ENCODE assay signal across 11 cellular contexts in the genomic region with DNA sequence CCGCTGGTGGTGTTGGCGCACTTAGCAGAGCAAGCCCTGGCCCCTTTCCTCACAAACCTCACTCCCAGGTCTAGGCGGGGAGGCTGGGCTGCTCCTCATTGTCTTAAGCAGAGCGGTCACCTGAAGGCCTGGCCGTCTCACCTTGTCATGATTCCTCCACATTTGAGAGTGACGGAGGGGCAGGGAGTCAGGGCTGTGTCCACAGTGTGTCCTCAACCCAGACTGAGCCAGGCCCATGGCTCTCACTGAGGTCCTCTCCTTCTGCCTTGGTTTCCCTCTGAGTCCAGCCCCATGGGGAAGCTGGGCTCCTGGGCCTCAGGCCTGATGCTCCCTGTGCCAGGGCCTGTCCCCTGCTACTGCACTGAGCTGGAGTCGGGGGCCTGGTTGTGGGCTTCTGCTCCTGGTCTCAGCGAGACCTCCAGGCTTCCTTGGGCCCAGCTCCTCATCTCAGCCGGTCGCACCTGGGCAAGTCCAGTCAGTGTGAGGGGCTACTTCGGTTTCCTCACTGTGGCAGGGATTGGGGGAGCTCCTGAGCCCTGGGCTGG. TPM values are rescaled to one million over a fixed set of nuclear protein-coding genes. Genes with fewer than 3 reads are reported as not detected.
DNase-seq lines count a peak whose midpoint lies in the region; ATAC-seq, FAIRE-seq and TF ChIP-seq lines count a peak whose summit lies in the region.
"Had no signal": no experiment of that assay in that cellular context is flagged by ENCODE, and none has a peak within 500 bp of the region (broad histone marks: within the 10 kb centered on the region; RNA-seq: fewer than 3 reads in every experiment).

No MANE protein-coding gene starts in this region.

- H2AFZ ChIP-seq in H1 (ENCODE audit: low read length) (no peak overlapping the region), neuronal stem cell (ENCODE audit: low read length) (no peak overlapping the region)

- H4K20me1 ChIP-seq in H1 (replicated peaks in 1 of 2; ENCODE audit: control insufficient read depth in 1 of 2, insufficient read depth in 2 of 2, low read length in 2 of 2), result no peaks in the 10 kb centered on the region

- H3K27ac ChIP-seq in RWPE2 (ENCODE audit: poor library complexity, severe bottlenecking), result peak overlapping the region; percentile 100
- H3K27ac ChIP-seq in H1 (ENCODE audit: low read depth, low read length), result no peak overlapping the region
- H3K27ac ChIP-seq in neuronal stem cell (replicated peaks; ENCODE audit: low read length), result no peak overlapping the region
- peak overlapping the region; percentile 87 to 94 (median 90) for H3K27ac ChIP-seq in upper lobe of left lung

- CTCF ChIA-PET in H1 (lab: Charles Lee; ENCODE audit: partially characterized antibody), result interaction anchor here (0.6 to 4.1 kb wide), 20 partner anchors 25 to 818 kb away, joined by 3 to 26 read pairs (median 4); partner anchors contain the start of gene KRT85

- no peak for ATAC-seq in RWPE2 (ENCODE audit: low read depth)
- no peak for ATAC-seq in upper lobe of left lung (ENCODE audit: low FRiP score in 2 of 2)
- ATAC-seq in GM21515 (IDR thresholded peaks at IDR 0.05; ENCODE audit: unreplicated experiment), result no peak

- H2BK15ac ChIP-seq in H1 (ENCODE audit: low read length) (0 out of 2 replicates have a peak overlapping the region, but pooled peaks have one; percentile 99), neuronal stem cell (ENCODE audit: low read length) (peak overlapping the region; percentile 97)

- H3K14ac ChIP-seq in H1 (ENCODE audit: insufficient read length), result no peak overlapping the region
- H3K14ac ChIP-seq in neuronal stem cell (ENCODE audit: low read length), result no peak overlapping the region

- H3K23ac ChIP-seq in H1 (ENCODE audit: insufficient read length) (no peak overlapping the region), neuronal stem cell (ENCODE audit: low read depth, low read length, poor library complexity) (peak overlapping the region; percentile 17)

- H2BK120ac ChIP-seq in H1 (replicated peaks; ENCODE audit: low read depth, low read length) (no peak overlapping the region), neuronal stem cell (ENCODE audit: low read depth, low read length) (no peak overlapping the region)

- FAIRE-seq in H1 (lab: Jason Lieb, UNC), result no peak

- peak overlapping the region; percentile 98; the same call in 1 of the 2 replicates for H2BK12ac ChIP-seq in H1 (ENCODE audit: low read depth, low read length)
- H2BK12ac ChIP-seq in neuronal stem cell (ENCODE audit: low read length), result peak overlapping the region; percentile 85

- no peak for DNase-seq in RWPE2 (ENCODE audit: low spot score)
- DNase-seq in H1 (ENCODE audit: low read depth in 1 of 2, low spot score in 2 of 2), result no peak
- DNase-seq in neuronal stem cell (ENCODE audit: low spot score), result no peak
- no peak for DNase-seq in upper lobe of left lung
- no peak for DNase-seq in hippocampal formation (lab: John Stamatoyannopoulos, UW)
- DNase-seq in NCI-H510A (lab: John Stamatoyannopoulos, UW), result no peak
- DNase-seq: activated CD4-positive, CD25-positive, alpha-beta regulatory T cell treated with anti-CD3 and anti-CD28 coated beads, Interleukin-2, amount 50 U/mL, for 72 hours; DND-41 had no signal

- H3K79me1 ChIP-seq in H1 (ENCODE audit: low read depth, low read length) (no peaks in the 10 kb centered on the region), neuronal stem cell (ENCODE audit: low read depth, low read length) (no peaks in the 10 kb centered on the region)

- H3K18ac ChIP-seq in H1 (ENCODE audit: extremely low read depth, low read length) (no peak overlapping the region; the same call in 1 of the 2 replicates), neuronal stem cell (ENCODE audit: low read length) (peak overlapping the region; percentile 85)

- no peak overlapping the region for H4K5ac ChIP-seq in H1 (ENCODE audit: insufficient read length, low read depth, low read length)

- POLR2A ChIA-PET in H1 (lab: Charles Lee; ENCODE audit: partially characterized antibody), result interaction anchor here (0.6 to 1.4 kb wide), 3 partner anchors 22 to 738 kb away, joined by 3 read pairs; no protein-coding TSS in a partner anchor

- H3K9ac ChIP-seq in H1 (replicated peaks in 1 of 4; ENCODE audit: extremely low read depth in 1 of 4, low read depth in 3 of 4, low read length in 3 of 4) (no peak overlapping the region; a peak in 1 of 7 replicates), neuronal stem cell (ENCODE audit: low read depth, low read length, poor library complexity) (no peak overlapping the region)

- H3K4me1 ChIP-seq in RWPE2 (ENCODE audit: insufficient read depth, poor library complexity, severe bottlenecking), result peaks cover 63% of the 10 kb centered on the region
- H3K4me1 ChIP-seq in H1 (replicated peaks in 1 of 4; ENCODE audit: control insufficient read depth in 3 of 4, insufficient read depth in 4 of 4, low read length in 3 of 4), result peaks cover 8 to 44% (median 18%) of the 10 kb centered on the region in 4 experiments
- H3K4me1 ChIP-seq in neuronal stem cell (ENCODE audit: control insufficient read depth in 2 of 2, insufficient read depth in 1 of 2, low read depth in 1 of 2, low read length in 2 of 2), result peaks cover 13 to 16% of the 10 kb centered on the region in 2 donors
- H3K4me1 ChIP-seq in upper lobe of left lung, result peaks cover 45 to 68% (median 66%) of the 10 kb centered on the region in 4 donors

- H3K36me3 ChIP-seq in RWPE2 (ENCODE audit: low read depth) (no peaks in the 10 kb centered on the region), H1 (ENCODE audit: control insufficient read depth in 2 of 4, insufficient read depth in 4 of 4, low read length in 3 of 4) (no peaks in the 10 kb centered on the region), neuronal stem cell (replicated peaks in 1 of 2; ENCODE audit: control insufficient read depth in 2 of 2, insufficient read depth in 2 of 2, low read length in 2 of 2) (no peaks in the 10 kb centered on the region), upper lobe of left lung (no peaks in the 10 kb centered on the region)

- H3K9me3 ChIP-seq in RWPE2 (ENCODE audit: severe bottlenecking) (no peaks in the 10 kb centered on the region), H1 (ENCODE audit: insufficient read depth in 2 of 2, low read depth in 1 of 2, low read length in 1 of 2) (no peaks in the 10 kb centered on the region), neuronal stem cell (replicated peaks in 1 of 2; ENCODE audit: control insufficient read depth in 2 of 2, insufficient read depth in 1 of 2, low read depth in 1 of 2, low read length in 2 of 2) (no peaks in the 10 kb centered on the region), upper lobe of left lung (no peaks in the 10 kb centered on the region)

- TF ChIP-seq POLR2A in H1 (IDR thresholded peaks at IDR 0.05; ENCODE audit: control extremely low read depth in 1 of 2, low read depth in 2 of 2, low read length in 2 of 2) (no peak), upper lobe of left lung (IDR thresholded peaks at IDR 0.05) (no peak)

- TF ChIP-seq EP300 in H1 (IDR thresholded peaks at IDR 0.05; ENCODE audit: borderline replicate concordance in 1 of 2, low read depth in 2 of 2, low read length in 2 of 2), result no peak
- TF ChIP-seq EP300 in upper lobe of left lung (IDR thresholded peaks at IDR 0.05), result no peak

- peak overlapping the region; percentile 25 for H3K4me3 ChIP-seq in RWPE2 (ENCODE audit: severe bottlenecking)
- H3K4me3 ChIP-seq in H1 (ENCODE audit: extremely low read depth in 1 of 4, insufficient read depth in 2 of 4, low read depth in 3 of 4, low read length in 4 of 4), result no peak overlapping the region
- no peak overlapping the region for H3K4me3 ChIP-seq in neuronal stem cell (ENCODE audit: low read length in 2 of 2)
- no peak overlapping the region for H3K4me3 ChIP-seq in upper lobe of left lung

- peak overlapping the region; percentile 80 for H2BK5ac ChIP-seq in H1 (ENCODE audit: low read depth, low read length)
- H2BK5ac ChIP-seq in neuronal stem cell (ENCODE audit: low read length), result no peak overlapping the region

- no peak for TF ChIP-seq RAD21 in H1 (IDR thresholded peaks at IDR 0.05 in 1 of 2, conservative IDR thresholded peaks at IDR 0.05 in 1 of 2; ENCODE audit: low read depth in 2 of 2, low read length in 2 of 2)

- H2AK5ac ChIP-seq in H1 (ENCODE audit: low read depth, low read length) (peak overlapping the region; percentile 56; the same call in 1 of the 2 replicates), neuronal stem cell (ENCODE audit: low read depth, low read length) (peak overlapping the region; percentile 33)

- no peaks in the 10 kb centered on the region for H3K27me3 ChIP-seq in RWPE2 (ENCODE audit: insufficient read depth, poor library complexity, severe bottlenecking)
- no peaks in the 10 kb centered on the region; a peak in 1 of 7 replicates for H3K27me3 ChIP-seq in H1 (replicated peaks in 1 of 4; ENCODE audit: control insufficient read depth in 3 of 4, extremely low read depth in 1 of 4, insufficient read depth in 3 of 4, low read length in 3 of 4)
- no peaks in the 10 kb centered on the region for H3K27me3 ChIP-seq in neuronal stem cell (ENCODE audit: control insufficient read depth in 3 of 3, insufficient read depth in 3 of 3, low read depth in 1 of 3, low read length in 3 of 3)
- H3K27me3 ChIP-seq in upper lobe of left lung, result no peaks in the 10 kb centered on the region

- H3K23me2 ChIP-seq in H1 (ENCODE audit: low read depth, low read length), result no peaks in the 10 kb centered on the region; the same call in 1 of the 2 replicates

- H4K91ac ChIP-seq in H1 (replicated peaks; ENCODE audit: insufficient read length, low read length) (peak overlapping the region; percentile 98), neuronal stem cell (ENCODE audit: low read depth, low read length, poor library complexity) (peak overlapping the region; percentile 42)

- WGBS in H1 (ENCODE audit: extremely low coverage in 1 of 2, insufficient coverage in 1 of 2, insufficient read length in 1 of 2, insufficient replicate concordance in 2 of 2, low coverage in 1 of 2, low lambda C conversion rate in 2 of 2, missing lambda C conversion rate in 1 of 2), 2 experiments, result 87% methylated on average over 11 of the region's 11 CpGs; no CpG with 5 or more reads in 1 of the 2 experiments
- WGBS in neuronal stem cell (ENCODE audit: extremely low coverage in 2 of 2, insufficient read length in 2 of 2, insufficient replicate concordance in 1 of 2), 2 donors, result no CpG with 5 or more reads among the region's 11 CpGs
- 74 to 75% methylated on average over 4 to 10 of the region's 11 CpGs for WGBS in upper lobe of left lung, 2 donors

- no peak overlapping the region for H3K56ac ChIP-seq in H1 (replicated peaks; ENCODE audit: insufficient read length, low read depth, low read length)

- TF ChIP-seq CTCF in RWPE2 (IDR thresholded peaks at IDR 0.05; ENCODE audit: poor library complexity, severe bottlenecking) (no peak), H1 (IDR thresholded peaks at IDR 0.05; ENCODE audit: control extremely low read depth in 1 of 3, insufficient read depth in 1 of 3, low read depth in 1 of 3, low read length in 3 of 3) (no peak), upper lobe of left lung (IDR thresholded peaks at IDR 0.05) (no peak)

- peak overlapping the region; percentile 40; the same call in 1 of the 2 replicates for H2BK20ac ChIP-seq in H1 (ENCODE audit: low read length)

- H3K4ac ChIP-seq in H1 (replicated peaks; ENCODE audit: insufficient read length, low read depth, low read length) (no peak overlapping the region), neuronal stem cell (ENCODE audit: low read length) (no peak overlapping the region)

- no peaks in the 10 kb centered on the region for H3K79me2 ChIP-seq in H1 (ENCODE audit: control insufficient read depth in 1 of 2, insufficient read depth in 2 of 2, low read length in 2 of 2)

- no peak overlapping the region; the same call in 1 of the 2 replicates for H4K8ac ChIP-seq in H1 (ENCODE audit: extremely low read depth, insufficient read depth, low read length)
- peak overlapping the region; percentile 8 for H4K8ac ChIP-seq in neuronal stem cell (ENCODE audit: low read depth, low read length)

- H3K4me2 ChIP-seq in H1 (ENCODE audit: insufficient read depth in 1 of 2, low read depth in 2 of 2, low read length in 2 of 2) (no peak overlapping the region), neuronal stem cell (ENCODE audit: insufficient read depth, low read length, poor library complexity, severe bottlenecking) (no peak overlapping the region)

RNA-seq across cellular contexts. Expression of gene KRT80, which starts 44.9 kb away (rescaled TPM):
- 0.08 TPM in 1 of 2 replicates, not detected in the other for total RNA-seq in H1 (2021; fragmentation: NEBNext Ultra II Directional; extraction: Animal tissue kit (Norgen Biotek cat#: 25700))
- 0.05 and 0.06 TPM in 2 replicates for polyA plus RNA-seq in H1 (2011; rRNA removed)
- polyA plus RNA-seq in H1 (2011; cell fraction: cytosol; rRNA removed), result 0.05 TPM
- polyA plus RNA-seq in H1 (2011; cell fraction: nucleus; rRNA removed), result 0.06 TPM
- polyA plus RNA-seq in H1 (2012, experiment 1 of 2), result 0.05 to 0.06 TPM in 2 of 4 replicates, not detected in the others
- polyA plus RNA-seq in H1 (2012, experiment 2 of 2), result 0.07 TPM
- polyA plus RNA-seq in H1 (2013, experiment 1 of 2), result 0.04 TPM
- polyA plus RNA-seq in H1 (2013, experiment 2 of 2), result 0.09 TPM
- polyA minus RNA-seq in H1 (2011; rRNA and poly(A)+ RNA removed), result 0.03 and 0.10 TPM in 2 replicates
- 0.37 TPM for polyA minus RNA-seq in H1 (2011; cell fraction: cytosol; rRNA and poly(A)+ RNA removed)
- 0.20 TPM for polyA minus RNA-seq in H1 (2011; cell fraction: nucleus; rRNA and poly(A)+ RNA removed)
- polyA plus RNA-seq in neuronal stem cell (2013, experiment 1 of 2), result 0.07 TPM
- polyA plus RNA-seq in neuronal stem cell (2013, experiment 2 of 2), result 0.07 TPM
- 10 to 100 TPM in 2 of 6 donors, 1 to 10 TPM in 4; 2.1 to 15.2 (median 6.6) TPM for total RNA-seq in upper lobe of left lung
- total RNA-seq: activated T-helper 1 cell treated with anti-CD3 and anti-CD28 coated beads, Interleukin-12 subunit alpha, Interleukin-12 subunit beta, Interleukin-2, Interleukin-4 antibody, amounts not matched to agents 30 ng/mL and 10 ng/mL and 1 ng/mL, durations not matched to agents 14 hours and 24 hours and 36 hours; cerebellum had no signal

Comparison
In these comparisons a context has a peak if more than half of its experiments do, and no peak if none do; other contexts are left out.
1. H3K27ac ChIP-seq: peak in RWPE2 (single experiment) and upper lobe of left lung (4 of 4); none in H1 (single experiment) and neuronal stem cell (single experiment).